Comparison of ENCODE assay signal across 14 cellular contexts in genomic region chr10:47890737-47891136, GRCh38. TPM values are rescaled to one million over a fixed set of nuclear protein-coding genes. Genes with fewer than 3 reads are reported as not detected.
"Had no signal": no experiment of that assay in that cellular context is flagged by ENCODE, and none has a peak within 500 bp of the region (broad histone marks: within the 10 kb centered on the region; RNA-seq: fewer than 3 reads in every experiment).

No MANE protein-coding gene starts in this region.

RNA-seq across cellular contexts. Expression of gene NPY4R2, which starts 27.7 kb away (rescaled TPM):
- total RNA-seq: kidney; kidney epithelial cell; left lobe of liver; left ventricle myocardium inferior; left ventricle myocardium superior; liver; lung microvascular endothelial cell; mammary epithelial cell; mesothelial cell of epicardium; mononuclear cell; myocyte; naive thymus-derived CD4-positive, alpha-beta T cell had no signal
- polyA plus RNA-seq: hepatocyte; immature natural killer cell; liver; naive thymus-derived CD4-positive, alpha-beta T cell had no signal
